In the genomic region with DNA sequence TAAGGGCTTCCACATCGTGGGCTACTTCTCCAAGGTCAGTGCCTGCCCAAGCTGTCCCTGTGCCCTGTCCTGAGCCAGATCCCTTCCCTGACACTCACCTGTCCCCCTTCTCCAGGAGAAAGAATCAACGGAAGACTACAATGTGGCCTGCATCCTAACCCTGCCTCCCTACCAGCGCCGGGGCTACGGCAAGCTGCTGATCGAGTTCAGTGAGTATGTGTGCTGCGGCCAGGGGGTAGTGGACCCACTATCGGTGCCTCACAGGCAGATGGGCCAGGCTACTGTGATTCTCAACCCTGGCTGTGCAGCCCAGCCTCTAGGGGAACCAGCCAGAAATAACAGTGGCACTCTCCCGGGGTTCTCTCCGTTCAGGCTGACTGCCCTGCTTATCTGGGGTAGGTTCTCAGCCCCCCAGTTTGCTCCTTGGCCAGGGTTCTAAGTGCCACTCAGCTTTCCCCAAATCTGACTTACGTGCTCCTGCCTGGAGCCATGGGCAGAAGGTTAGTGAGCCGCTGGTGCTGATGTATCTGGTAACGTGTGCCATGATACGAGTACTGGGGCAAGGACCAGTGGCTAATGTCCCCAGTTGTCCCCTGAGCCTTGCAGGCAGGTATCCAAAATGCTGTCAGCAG, we compare ENCODE assay signal across 2 cellular contexts.
A peak's percentile ranks its signal among the peaks of the same experiment; 100 is the strongest.
TF ChIP-seq lines count a peak whose summit lies in the region.

No MANE protein-coding gene starts in this region.

TF ChIP-seq in WTC11, 78 proteins besides CTCF, POLR2A, EP300 and RAD21:
- TF ChIP-seq ZBTB21 (CRISPR knock-in tag; IDR thresholded peaks at IDR 0.05; ENCODE audit: borderline replicate concordance): no peak
- TF ChIP-seq CREM (CRISPR knock-in tag; IDR thresholded peaks at IDR 0.05): no peak
- TF ChIP-seq ZNF263 (CRISPR knock-in tag; IDR thresholded peaks at IDR 0.05; ENCODE audit: low read depth): no peak
- no peak for TF ChIP-seq TP53 (CRISPR knock-in tag; IDR thresholded peaks at IDR 0.05)
- TF ChIP-seq ATF2 (CRISPR knock-in tag; IDR thresholded peaks at IDR 0.05; ENCODE audit: borderline replicate concordance, low read depth): no peak
- TF ChIP-seq EMX1 (CRISPR knock-in tag; IDR thresholded peaks at IDR 0.05): no peak
- TF ChIP-seq, protein P1, sequence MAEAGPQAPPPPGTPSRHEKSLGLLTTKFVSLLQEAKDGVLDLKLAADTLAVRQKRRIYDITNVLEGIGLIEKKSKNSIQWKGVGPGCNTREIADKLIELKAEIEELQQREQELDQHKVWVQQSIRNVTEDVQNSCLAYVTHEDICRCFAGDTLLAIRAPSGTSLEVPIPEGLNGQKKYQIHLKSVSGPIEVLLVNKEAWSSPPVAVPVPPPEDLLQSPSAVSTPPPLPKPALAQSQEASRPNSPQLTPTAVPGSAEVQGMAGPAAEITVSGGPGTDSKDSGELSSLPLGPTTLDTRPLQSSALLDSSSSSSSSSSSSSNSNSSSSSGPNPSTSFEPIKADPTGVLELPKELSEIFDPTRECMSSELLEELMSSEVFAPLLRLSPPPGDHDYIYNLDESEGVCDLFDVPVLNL (CRISPR knock-in tag; IDR thresholded peaks at IDR 0.05; ENCODE audit: borderline replicate concordance, low read depth): no peak
- TF ChIP-seq SP1 (CRISPR knock-in tag; conservative IDR thresholded peaks at IDR 0.05): no peak
- TF ChIP-seq, protein P2, sequence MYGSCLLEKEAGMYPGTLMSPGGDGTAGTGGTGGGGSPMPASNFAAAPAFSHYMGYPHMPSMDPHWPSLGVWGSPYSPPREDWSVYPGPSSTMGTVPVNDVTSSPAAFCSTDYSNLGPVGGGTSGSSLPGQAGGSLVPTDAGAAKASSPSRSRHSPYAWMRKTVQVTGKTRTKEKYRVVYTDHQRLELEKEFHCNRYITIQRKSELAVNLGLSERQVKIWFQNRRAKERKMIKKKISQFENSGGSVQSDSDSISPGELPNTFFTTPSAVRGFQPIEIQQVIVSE (CRISPR knock-in tag; IDR thresholded peaks at IDR 0.05; ENCODE audit: borderline replicate concordance): no peak
- TF ChIP-seq, protein P3, sequence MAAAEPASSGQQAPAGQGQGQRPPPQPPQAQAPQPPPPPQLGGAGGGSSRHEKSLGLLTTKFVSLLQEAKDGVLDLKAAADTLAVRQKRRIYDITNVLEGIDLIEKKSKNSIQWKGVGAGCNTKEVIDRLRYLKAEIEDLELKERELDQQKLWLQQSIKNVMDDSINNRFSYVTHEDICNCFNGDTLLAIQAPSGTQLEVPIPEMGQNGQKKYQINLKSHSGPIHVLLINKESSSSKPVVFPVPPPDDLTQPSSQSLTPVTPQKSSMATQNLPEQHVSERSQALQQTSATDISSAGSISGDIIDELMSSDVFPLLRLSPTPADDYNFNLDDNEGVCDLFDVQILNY (CRISPR knock-in tag; IDR thresholded peaks at IDR 0.05): no peak
- no peak for TF ChIP-seq ETV6 (CRISPR knock-in tag; IDR thresholded peaks at IDR 0.05)
- TF ChIP-seq, protein P4, sequence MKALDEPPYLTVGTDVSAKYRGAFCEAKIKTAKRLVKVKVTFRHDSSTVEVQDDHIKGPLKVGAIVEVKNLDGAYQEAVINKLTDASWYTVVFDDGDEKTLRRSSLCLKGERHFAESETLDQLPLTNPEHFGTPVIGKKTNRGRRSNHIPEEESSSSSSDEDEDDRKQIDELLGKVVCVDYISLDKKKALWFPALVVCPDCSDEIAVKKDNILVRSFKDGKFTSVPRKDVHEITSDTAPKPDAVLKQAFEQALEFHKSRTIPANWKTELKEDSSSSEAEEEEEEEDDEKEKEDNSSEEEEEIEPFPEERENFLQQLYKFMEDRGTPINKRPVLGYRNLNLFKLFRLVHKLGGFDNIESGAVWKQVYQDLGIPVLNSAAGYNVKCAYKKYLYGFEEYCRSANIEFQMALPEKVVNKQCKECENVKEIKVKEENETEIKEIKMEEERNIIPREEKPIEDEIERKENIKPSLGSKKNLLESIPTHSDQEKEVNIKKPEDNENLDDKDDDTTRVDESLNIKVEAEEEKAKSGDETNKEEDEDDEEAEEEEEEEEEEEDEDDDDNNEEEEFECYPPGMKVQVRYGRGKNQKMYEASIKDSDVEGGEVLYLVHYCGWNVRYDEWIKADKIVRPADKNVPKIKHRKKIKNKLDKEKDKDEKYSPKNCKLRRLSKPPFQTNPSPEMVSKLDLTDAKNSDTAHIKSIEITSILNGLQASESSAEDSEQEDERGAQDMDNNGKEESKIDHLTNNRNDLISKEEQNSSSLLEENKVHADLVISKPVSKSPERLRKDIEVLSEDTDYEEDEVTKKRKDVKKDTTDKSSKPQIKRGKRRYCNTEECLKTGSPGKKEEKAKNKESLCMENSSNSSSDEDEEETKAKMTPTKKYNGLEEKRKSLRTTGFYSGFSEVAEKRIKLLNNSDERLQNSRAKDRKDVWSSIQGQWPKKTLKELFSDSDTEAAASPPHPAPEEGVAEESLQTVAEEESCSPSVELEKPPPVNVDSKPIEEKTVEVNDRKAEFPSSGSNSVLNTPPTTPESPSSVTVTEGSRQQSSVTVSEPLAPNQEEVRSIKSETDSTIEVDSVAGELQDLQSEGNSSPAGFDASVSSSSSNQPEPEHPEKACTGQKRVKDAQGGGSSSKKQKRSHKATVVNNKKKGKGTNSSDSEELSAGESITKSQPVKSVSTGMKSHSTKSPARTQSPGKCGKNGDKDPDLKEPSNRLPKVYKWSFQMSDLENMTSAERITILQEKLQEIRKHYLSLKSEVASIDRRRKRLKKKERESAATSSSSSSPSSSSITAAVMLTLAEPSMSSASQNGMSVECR (CRISPR knock-in tag; IDR thresholded peaks at IDR 0.05; ENCODE audit: borderline replicate concordance): no peak
- no peak for TF ChIP-seq TEAD1 (CRISPR knock-in tag; IDR thresholded peaks at IDR 0.05)
- TF ChIP-seq, protein P5, sequence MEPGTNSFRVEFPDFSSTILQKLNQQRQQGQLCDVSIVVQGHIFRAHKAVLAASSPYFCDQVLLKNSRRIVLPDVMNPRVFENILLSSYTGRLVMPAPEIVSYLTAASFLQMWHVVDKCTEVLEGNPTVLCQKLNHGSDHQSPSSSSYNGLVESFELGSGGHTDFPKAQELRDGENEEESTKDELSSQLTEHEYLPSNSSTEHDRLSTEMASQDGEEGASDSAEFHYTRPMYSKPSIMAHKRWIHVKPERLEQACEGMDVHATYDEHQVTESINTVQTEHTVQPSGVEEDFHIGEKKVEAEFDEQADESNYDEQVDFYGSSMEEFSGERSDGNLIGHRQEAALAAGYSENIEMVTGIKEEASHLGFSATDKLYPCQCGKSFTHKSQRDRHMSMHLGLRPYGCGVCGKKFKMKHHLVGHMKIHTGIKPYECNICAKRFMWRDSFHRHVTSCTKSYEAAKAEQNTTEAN (CRISPR knock-in tag; IDR thresholded peaks at IDR 0.05): no peak
- no peak for TF ChIP-seq FOXJ3 (CRISPR knock-in tag; IDR thresholded peaks at IDR 0.05; ENCODE audit: borderline replicate concordance)
TF ChIP-seq in WTC11: peak in this region for 0.

TF ChIP-seq in endothelial cell of umbilical vein, 7 proteins besides CTCF, POLR2A, EP300 and RAD21:
- TF ChIP-seq FOS (IDR thresholded peaks at IDR 0.05; ENCODE audit: borderline replicate concordance, insufficient read depth, low read length) (no peak), POLR2AphosphoS5 (IDR thresholded peaks at IDR 0.05; ENCODE audit: insufficient read depth, low read depth, low read length) (peak; percentile 2)
